1 cellular context compared by ENCODE assay signal in the genomic region with DNA sequence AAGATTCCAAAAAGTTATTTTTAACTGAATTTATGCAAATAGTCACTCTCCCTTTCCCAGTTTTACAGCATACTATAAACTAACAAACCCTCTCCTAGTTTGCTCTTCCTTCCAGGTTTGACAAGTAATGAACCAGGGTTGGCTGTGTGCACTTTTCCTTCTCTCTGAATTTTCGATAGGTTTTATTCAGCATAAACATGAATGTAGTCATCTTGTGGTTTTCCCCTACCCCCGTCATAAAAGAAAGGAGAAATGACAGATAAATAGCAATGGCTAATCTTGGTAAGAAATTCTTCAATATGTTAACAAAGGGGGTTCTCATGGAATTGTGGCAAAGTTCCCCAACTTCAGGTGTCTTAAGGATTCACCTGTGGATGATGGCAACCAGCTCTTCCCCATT.
TF ChIP-seq lines count a peak whose summit lies in the region.

No MANE protein-coding gene starts in this region.

TF ChIP-seq in K562, 482 proteins besides CTCF, POLR2A, EP300 and RAD21:
- TF ChIP-seq, protein P1, sequence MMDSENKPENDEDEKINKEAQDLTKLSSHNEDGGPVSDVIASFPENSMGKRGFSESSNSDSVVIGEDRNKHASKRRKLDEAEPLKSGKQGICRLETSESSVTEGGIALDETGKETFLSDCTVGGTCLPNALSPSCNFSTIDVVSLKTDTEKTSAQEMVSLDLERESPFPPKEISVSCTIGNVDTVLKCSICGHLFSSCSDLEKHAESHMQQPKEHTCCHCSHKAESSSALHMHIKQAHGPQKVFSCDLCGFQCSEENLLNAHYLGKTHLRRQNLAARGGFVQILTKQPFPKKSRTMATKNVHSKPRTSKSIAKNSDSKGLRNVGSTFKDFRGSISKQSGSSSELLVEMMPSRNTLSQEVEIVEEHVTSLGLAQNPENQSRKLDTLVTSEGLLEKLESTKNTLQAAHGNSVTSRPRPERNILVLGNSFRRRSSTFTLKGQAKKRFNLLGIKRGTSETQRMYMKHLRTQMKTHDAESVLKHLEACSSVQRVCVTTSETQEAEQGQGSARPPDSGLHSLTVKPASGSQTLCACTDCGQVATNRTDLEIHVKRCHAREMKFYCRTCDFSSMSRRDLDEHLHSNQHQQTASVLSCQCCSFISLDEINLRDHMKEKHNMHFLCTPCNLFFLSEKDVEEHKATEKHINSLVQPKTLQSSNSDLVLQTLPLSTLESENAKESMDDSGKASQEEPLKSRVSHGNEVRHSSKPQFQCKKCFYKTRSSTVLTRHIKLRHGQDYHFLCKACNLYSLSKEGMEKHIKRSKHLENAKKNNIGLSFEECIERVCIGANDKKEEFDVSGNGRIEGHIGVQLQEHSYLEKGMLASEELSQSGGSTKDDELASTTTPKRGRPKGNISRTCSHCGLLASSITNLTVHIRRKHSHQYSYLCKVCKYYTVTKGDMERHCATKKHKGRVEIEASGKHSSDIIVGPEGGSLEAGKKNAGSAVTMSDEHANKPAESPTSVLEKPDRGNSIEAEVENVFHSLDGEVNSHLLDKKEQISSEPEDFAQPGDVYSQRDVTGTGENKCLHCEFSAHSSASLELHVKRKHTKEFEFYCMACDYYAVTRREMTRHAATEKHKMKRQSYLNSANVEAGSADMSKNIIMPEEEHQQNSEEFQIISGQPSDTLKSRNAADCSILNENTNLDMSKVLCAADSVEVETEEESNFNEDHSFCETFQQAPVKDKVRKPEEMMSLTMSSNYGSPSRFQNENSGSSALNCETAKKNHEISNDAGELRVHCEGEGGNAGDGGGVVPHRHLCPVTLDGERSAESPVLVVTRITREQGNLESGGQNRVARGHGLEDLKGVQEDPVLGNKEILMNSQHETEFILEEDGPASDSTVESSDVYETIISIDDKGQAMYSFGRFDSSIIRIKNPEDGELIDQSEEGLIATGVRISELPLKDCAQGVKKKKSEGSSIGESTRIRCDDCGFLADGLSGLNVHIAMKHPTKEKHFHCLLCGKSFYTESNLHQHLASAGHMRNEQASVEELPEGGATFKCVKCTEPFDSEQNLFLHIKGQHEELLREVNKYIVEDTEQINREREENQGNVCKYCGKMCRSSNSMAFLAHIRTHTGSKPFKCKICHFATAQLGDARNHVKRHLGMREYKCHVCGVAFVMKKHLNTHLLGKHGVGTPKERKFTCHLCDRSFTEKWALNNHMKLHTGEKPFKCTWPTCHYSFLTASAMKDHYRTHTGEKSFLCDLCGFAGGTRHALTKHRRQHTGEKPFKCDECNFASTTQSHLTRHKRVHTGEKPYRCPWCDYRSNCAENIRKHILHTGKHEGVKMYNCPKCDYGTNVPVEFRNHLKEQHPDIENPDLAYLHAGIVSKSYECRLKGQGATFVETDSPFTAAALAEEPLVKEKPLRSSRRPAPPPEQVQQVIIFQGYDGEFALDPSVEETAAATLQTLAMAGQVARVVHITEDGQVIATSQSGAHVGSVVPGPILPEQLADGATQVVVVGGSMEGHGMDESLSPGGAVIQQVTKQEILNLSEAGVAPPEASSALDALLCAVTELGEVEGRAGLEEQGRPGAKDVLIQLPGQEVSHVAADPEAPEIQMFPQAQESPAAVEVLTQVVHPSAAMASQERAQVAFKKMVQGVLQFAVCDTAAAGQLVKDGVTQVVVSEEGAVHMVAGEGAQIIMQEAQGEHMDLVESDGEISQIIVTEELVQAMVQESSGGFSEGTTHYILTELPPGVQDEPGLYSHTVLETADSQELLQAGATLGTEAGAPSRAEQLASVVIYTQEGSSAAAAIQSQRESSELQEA (IDR thresholded peaks at IDR 0.05; ENCODE audit: low read depth) = no peak
- TF ChIP-seq DACH1 (IDR thresholded peaks at IDR 0.05; ENCODE audit: partially characterized antibody) = no peak
- TF ChIP-seq HIVEP1 (CRISPR knock-in tag; IDR thresholded peaks at IDR 0.05) = no peak
- TF ChIP-seq MITF (IDR thresholded peaks at IDR 0.05) = no peak
